In the genomic region with DNA sequence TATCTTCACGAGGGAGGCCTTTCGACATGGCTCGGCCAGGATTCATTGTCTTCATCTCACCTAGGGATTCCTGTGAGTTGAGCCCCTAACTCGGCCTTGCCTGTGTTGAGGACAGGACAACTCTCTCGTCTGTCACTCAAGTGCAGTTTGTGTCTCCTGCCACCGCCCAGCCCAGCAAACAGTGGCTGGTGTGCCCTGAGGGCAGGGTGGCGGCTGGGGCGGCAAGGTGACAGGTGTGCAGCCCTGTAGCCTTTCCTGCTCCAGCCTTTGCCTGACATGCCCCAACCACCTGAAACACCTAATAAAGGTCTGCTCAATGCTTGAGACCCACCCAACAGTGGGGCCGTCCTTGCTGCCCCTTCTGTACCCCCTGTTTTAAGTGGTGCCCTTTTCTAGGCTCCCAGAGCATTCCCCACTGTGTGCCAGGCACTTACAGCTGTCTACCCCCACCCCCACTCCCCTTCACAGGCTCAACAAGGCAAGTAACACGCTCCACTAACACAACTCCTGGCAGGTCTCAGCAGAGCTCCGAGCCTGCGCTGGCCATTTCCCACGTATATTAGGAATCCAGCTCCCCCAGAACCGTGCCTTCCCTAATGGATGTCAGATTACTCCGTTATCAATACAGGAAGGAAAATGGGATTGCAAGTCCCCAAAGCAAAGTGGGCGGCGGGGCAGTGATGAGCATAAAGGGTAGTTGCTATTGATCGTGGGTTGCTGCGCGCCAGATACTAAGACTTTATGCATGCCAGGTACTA, we compare ENCODE assay signal across 32 cellular contexts. TPM values are rescaled to one million over a fixed set of nuclear protein-coding genes. Genes with fewer than 3 reads are reported as not detected.
"Had no signal": no experiment of that assay in that cellular context is flagged by ENCODE, and none has a peak within 500 bp of the region (broad histone marks: within the 10 kb centered on the region; RNA-seq: fewer than 3 reads in every experiment).

No MANE protein-coding gene starts in this region.

- H3K9me3 ChIP-seq: adrenal gland, body of pancreas, gastrocnemius medialis, left ventricle myocardium inferior, ovary, prostate gland, stomach, thyroid gland, upper lobe of left lung had no signal

- DNase-seq: activated B cell treated with CpG ODN at 0.5 μM for 24 hours; activated CD4-positive, alpha-beta T cell treated with anti-CD3 and anti-CD28 coated beads, Interleukin-2, amount 50 U/mL, for 1 hour; activated CD8-positive, alpha-beta memory T cell treated with anti-CD3 and anti-CD28 coated beads, Interleukin-2, amount 10 ng/mL, durations not matched to agents 7 days and 5 days; activated CD8-positive, alpha-beta T cell treated with anti-CD3 and anti-CD28 coated beads for 36 hours; activated naive CD4-positive, alpha-beta T cell; activated T-cell treated with anti-CD3 and anti-CD28 coated beads for 4 hours; activated T-cell treated with anti-CD3 and anti-CD28 coated beads, Interleukin-2, amount 50 U/mL, for 72 hours; aorta; body of pancreas; cerebellar nuclear complex; dorsolateral prefrontal cortex; effector memory CD4-positive, alpha-beta T cell; gastrocnemius medialis; glutamatergic neuron; left ventricle myocardium inferior; midbrain; naive thymus-derived CD4-positive, alpha-beta T cell; ovary; retina; stimulated activated CD4-positive, alpha-beta T cell treated with anti-CD3 and anti-CD28 coated beads, Interleukin-1b, Interleukin-23, amount 100 ng/mL, for 48 hours; stimulated activated naive B cell treated with anti-CD40 and anti-IgM and Interleukin-4, amounts not matched to agents 10 μg/mL and 1 μg/mL and 100 μg/mL, for 72 hours; stomach; T-helper 1 cell; thyroid gland had no signal

- H3K27ac ChIP-seq: adrenal gland, body of pancreas, coronary artery, dorsolateral prefrontal cortex, gastrocnemius medialis, left ventricle myocardium inferior, ovary, prostate gland, stomach, thyroid gland, upper lobe of left lung had no signal

- H3K4me1 ChIP-seq: adrenal gland, body of pancreas, gastrocnemius medialis, left ventricle myocardium inferior, prostate gland, upper lobe of left lung had no signal

- H3K4me3 ChIP-seq: adrenal gland, body of pancreas, coronary artery, dorsolateral prefrontal cortex, gastrocnemius medialis, left ventricle myocardium inferior, ovary, prostate gland, smooth muscle cell, stomach, thyroid gland, upper lobe of left lung had no signal

- ATAC-seq: activated CD8-positive, alpha-beta memory T cell treated with anti-CD3 and anti-CD28 coated beads, Interleukin-2, amount 10 ng/mL, durations not matched to agents 7 days and 5 days; activated CD8-positive, alpha-beta T cell treated with anti-CD3 and anti-CD28 coated beads for 36 hours; activated naive CD4-positive, alpha-beta T cell treated with anti-CD3 and anti-CD28 coated beads, Interleukin-2, amount 50 U/mL, for 72 hours; activated T-cell treated with anti-CD3 and anti-CD28 coated beads, Interleukin-2, amount 50 U/mL, for 72 hours; body of pancreas; gastrocnemius medialis; naive thymus-derived CD4-positive, alpha-beta T cell; stimulated activated naive B cell treated with anti-CD40 and anti-IgM and Interleukin-4, amounts not matched to agents 10 μg/mL and 1 μg/mL and 100 μg/mL, for 72 hours had no signal

- H3K36me3 ChIP-seq: ovary, prostate gland had no signal

- H3K27me3 ChIP-seq: adrenal gland, body of pancreas, dorsolateral prefrontal cortex, gastrocnemius medialis, ovary, stomach, thyroid gland, upper lobe of left lung had no signal

RNA-seq across cellular contexts. Expression of a gene that starts 17.7 kb away (rescaled TPM):
- total RNA-seq: activated B cell treated with CpG ODN at 0.5 μM for 24 hours; activated CD8-positive, alpha-beta memory T cell treated with anti-CD3 and anti-CD28 coated beads, Interleukin-2, amount 10 ng/mL, durations not matched to agents 7 days and 5 days; activated CD8-positive, alpha-beta T cell treated with anti-CD3 and anti-CD28 coated beads for 36 hours; activated naive CD4-positive, alpha-beta T cell treated with anti-CD3 and anti-CD28 coated beads, Interleukin-2, amount 50 U/mL, for 72 hours; activated T-cell treated with anti-CD3 and anti-CD28 coated beads, Interleukin-2, amount 50 U/mL, for 72 hours; adrenal gland; aorta; body of pancreas; epithelial cell of proximal tubule; gastrocnemius medialis; left ventricle myocardium inferior; lung microvascular endothelial cell; naive thymus-derived CD4-positive, alpha-beta T cell; ovary; prostate gland; smooth muscle cell; stomach; upper lobe of left lung had no signal

RNA-seq across cellular contexts. Expression of a gene that starts 36.3 kb away (rescaled TPM):
- total RNA-seq: activated B cell treated with CpG ODN at 0.5 μM for 24 hours; activated CD8-positive, alpha-beta memory T cell treated with anti-CD3 and anti-CD28 coated beads, Interleukin-2, amount 10 ng/mL, durations not matched to agents 7 days and 5 days; activated CD8-positive, alpha-beta T cell treated with anti-CD3 and anti-CD28 coated beads for 36 hours; activated naive CD4-positive, alpha-beta T cell treated with anti-CD3 and anti-CD28 coated beads, Interleukin-2, amount 50 U/mL, for 72 hours; activated T-cell treated with anti-CD3 and anti-CD28 coated beads, Interleukin-2, amount 50 U/mL, for 72 hours; epithelial cell of proximal tubule had no signal
